In the genomic region with DNA sequence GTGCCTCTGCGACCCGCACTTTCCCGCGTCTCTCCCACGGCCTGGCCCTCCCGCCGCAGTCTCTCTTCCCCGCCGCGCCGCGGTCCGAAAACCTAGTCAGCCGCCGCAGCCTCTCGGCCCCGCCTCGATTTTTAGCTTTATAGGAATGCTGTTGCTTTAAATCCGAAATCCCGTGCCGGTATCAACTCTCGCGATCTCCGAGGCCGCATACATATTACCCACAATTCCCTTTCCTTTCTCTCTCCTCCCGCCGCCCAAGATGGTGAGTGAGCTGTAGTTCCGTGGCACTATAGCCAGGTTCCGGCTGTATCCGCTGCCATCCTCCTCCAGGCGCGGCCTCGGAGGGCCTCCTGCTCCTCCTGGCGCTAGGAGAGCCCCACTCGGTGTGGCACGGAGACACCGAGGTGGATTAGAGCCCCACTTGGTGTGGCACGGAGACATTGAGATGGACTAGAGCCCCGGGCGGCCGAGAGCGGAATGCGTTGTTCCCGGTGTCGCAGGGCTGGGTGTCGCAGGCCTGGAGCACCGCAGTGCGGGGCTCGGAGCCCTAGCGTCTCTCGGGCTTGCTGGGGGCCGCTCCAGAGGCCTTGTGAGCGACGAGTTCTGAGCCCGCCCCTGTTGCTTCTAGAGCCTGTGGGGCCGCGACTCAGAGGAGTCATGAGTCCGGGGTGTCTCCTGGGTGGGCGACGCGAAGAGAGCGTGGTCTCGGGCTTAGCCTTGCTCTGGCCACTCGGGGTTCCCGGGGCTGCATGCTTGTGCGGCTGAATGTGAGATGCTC, we compare ENCODE assay signal across 8 cellular contexts. TPM values are rescaled to one million over a fixed set of nuclear protein-coding genes. Genes with fewer than 3 reads are reported as not detected.
A peak's percentile ranks its signal among the peaks of the same experiment; 100 is the strongest.
DNase-seq lines count a peak whose midpoint lies in the region; ATAC-seq, FAIRE-seq and TF ChIP-seq lines count a peak whose summit lies in the region.

Gene MED22, minus strand, starts transcription at position 147 of the 778 bp plus-strand sequence. CDS start 1,469 bp downstream, outside the sequence.
Gene RPL7A, plus strand, starts transcription at position 234 of the 778 bp plus-strand sequence. Its CDS starts 26 bp downstream, at position 260.

- peak within 1 kb of the TSS; percentile 60 for H2AFZ ChIP-seq in mesenchymal stem cell (ENCODE audit: low read depth, low read length)

- peak within 1 kb of the TSS; percentile 85 for H3K27ac Mint-ChIP-seq in CD4-positive, alpha-beta T cell
- H3K27ac Mint-ChIP-seq in effector memory CD8-positive, alpha-beta T cell, result peak within 1 kb of the TSS; percentile 98 to 99

- H3K4me3 ChIP-seq in mesenchymal stem cell (ENCODE audit: insufficient read depth in 1 of 2, low read depth in 1 of 2, low read length in 2 of 2), result peak within 1 kb of the TSS; percentile 80 to 99

- H3K4me1 Mint-ChIP-seq in CD4-positive, alpha-beta T cell (ENCODE audit: low read depth), result peaks cover 39% of the 10 kb centered on the region
- peaks cover 32 to 34% of the 10 kb centered on the region in 2 donors for H3K4me1 Mint-ChIP-seq in effector memory CD8-positive, alpha-beta T cell (ENCODE audit: low read depth in 2 of 2)

- peaks cover 19% of the 10 kb centered on the region for H3K4me1 ChIP-seq in mesenchymal stem cell (ENCODE audit: control insufficient read depth, insufficient read depth, low read depth, low read length)

- no peaks in the 10 kb centered on the region for H3K9me3 Mint-ChIP-seq in CD4-positive, alpha-beta T cell
- no peaks in the 10 kb centered on the region for H3K9me3 Mint-ChIP-seq in effector memory CD8-positive, alpha-beta T cell

- H2BK12ac ChIP-seq in mesenchymal stem cell (ENCODE audit: low read length in 2 of 2), result no peak within 1 kb of the TSS

- peak within 1 kb of the TSS in 1 of 2 experiments; percentile 93 for H3K14ac ChIP-seq in mesenchymal stem cell (ENCODE audit: low read length in 2 of 2)

- peak within 1 kb of the TSS; percentile 64 for H4K8ac ChIP-seq in mesenchymal stem cell (ENCODE audit: low read length)

- peak within 1 kb of the TSS; percentile 96 for H3K4me3 Mint-ChIP-seq in CD4-positive, alpha-beta T cell
- peak within 1 kb of the TSS; percentile 92 to 99 for H3K4me3 Mint-ChIP-seq in effector memory CD8-positive, alpha-beta T cell

- POLR2A ChIA-PET in CD4-positive, alpha-beta T cell (lab: Charles Lee), result interaction anchor here (1.0 to 3.1 kb wide), 12 partner anchors 8 to 318 kb away, joined by 3 to 45 read pairs (median 10); partner anchors contain the start of genes GTF3C5, STKLD1, SURF1 and SURF2

- H2BK120ac ChIP-seq in mesenchymal stem cell (ENCODE audit: low read depth, low read length), result peak within 1 kb of the TSS; percentile 65

- H3K23ac ChIP-seq in mesenchymal stem cell (ENCODE audit: low read length in 2 of 2), result peak within 1 kb of the TSS in 1 of 2 experiments; percentile 90

- peak within 1 kb of the TSS; percentile 84 for H3K27ac ChIP-seq in CD4-positive, alpha-beta T cell (ENCODE audit: low read depth, low read length)
- H3K27ac ChIP-seq in mesenchymal stem cell (ENCODE audit: low read length, poor library complexity, severe bottlenecking), result peak within 1 kb of the TSS; percentile 80

- H3K4ac ChIP-seq in mesenchymal stem cell (ENCODE audit: low read depth in 1 of 2, low read length in 2 of 2), result peak within 1 kb of the TSS; percentile 42 to 71

- peak; percentile 83 to 92 (median 86) for DNase-seq in CD4-positive, alpha-beta T cell
- DNase-seq in HTR-8/SVneo (ENCODE audit: insufficient read length, low spot score) (peak; percentile 88), NOMO-1 treated with DMSO at 0.1 percent for 48 hours (lab: John Stamatoyannopoulos, UW; ENCODE audit: unreplicated experiment) (peak; percentile 94), mesenchymal stem cell (peak; percentile 97)
- DNase-seq in activated CD8-positive, alpha-beta memory T cell treated with anti-CD3 and anti-CD28 coated beads for 4 hours (ENCODE audit: low read depth in 2 of 2), result peak; percentile 83 to 88
- DNase-seq in effector memory CD8-positive, alpha-beta T cell, result peak; percentile 86 to 91 (median 88)
- peak; percentile 78 for DNase-seq in stimulated activated CD8-positive, alpha-beta memory T cell treated with anti-CD3 and anti-CD28 coated beads, Interleukin-12 subunit alpha, Interleukin-12 subunit beta, amount 100 ng/mL, for 24 hours (ENCODE audit: extremely low read depth)

- H3K27me3 Mint-ChIP-seq in CD4-positive, alpha-beta T cell, result no peaks in the 10 kb centered on the region
- no peaks in the 10 kb centered on the region for H3K27me3 Mint-ChIP-seq in effector memory CD8-positive, alpha-beta T cell

- H2AK5ac ChIP-seq in mesenchymal stem cell (ENCODE audit: low read length, severe bottlenecking), result peak within 1 kb of the TSS; percentile 7

- peak within 1 kb of the TSS; percentile 93 for H2BK5ac ChIP-seq in mesenchymal stem cell (ENCODE audit: low read depth, low read length, poor library complexity, severe bottlenecking)

- H3K79me1 ChIP-seq in mesenchymal stem cell (replicated peaks; ENCODE audit: low read length, poor library complexity, severe bottlenecking), result peaks cover 33% of the 10 kb centered on the region

- CTCF ChIA-PET in CD4-positive, alpha-beta T cell (lab: Charles Lee), result interaction anchor here (0.8 to 2.8 kb wide), 6 partner anchors 23 to 326 kb away, joined by 3 to 11 read pairs (median 3); no protein-coding TSS in a partner anchor

- H3K36me3 ChIP-seq in mesenchymal stem cell (ENCODE audit: control insufficient read depth in 1 of 2, insufficient read depth in 2 of 2, low read depth in 1 of 2, low read length in 2 of 2), result peaks cover 70 to 74% of the 10 kb centered on the region in 2 experiments

- no peaks in the 10 kb centered on the region for H3K9me3 ChIP-seq in CD4-positive, alpha-beta T cell (ENCODE audit: control insufficient read depth, low read length)
- no peaks in the 10 kb centered on the region for H3K9me3 ChIP-seq in mesenchymal stem cell (ENCODE audit: control insufficient read depth, low read length)

- TF ChIP-seq CTCF in CD4-positive, alpha-beta T cell (IDR thresholded peaks at IDR 0.05), result no peak

- ATAC-seq in CD4-positive, alpha-beta T cell (ENCODE audit: poor library complexity), result peak; percentile 90
- peak; percentile 69 for ATAC-seq in GM19463 (IDR thresholded peaks at IDR 0.05; ENCODE audit: unreplicated experiment)
- ATAC-seq in effector memory CD8-positive, alpha-beta T cell (replicated peaks), result peak; percentile 89

- WGBS in mesenchymal stem cell, result under 1% methylated on average over 66 of the region's 66 CpGs

- peak within 1 kb of the TSS; percentile 77 for H3K4me2 ChIP-seq in mesenchymal stem cell (ENCODE audit: low read length, poor library complexity, severe bottlenecking)

- H3K27me3 ChIP-seq in CD4-positive, alpha-beta T cell (ENCODE audit: control insufficient read depth, insufficient read depth, low read length), result no peaks in the 10 kb centered on the region
- H3K27me3 ChIP-seq in mesenchymal stem cell (ENCODE audit: control insufficient read depth in 1 of 2, insufficient read depth in 1 of 2, low read length in 2 of 2), result no peaks in the 10 kb centered on the region

- H3K18ac ChIP-seq in mesenchymal stem cell (ENCODE audit: low read depth in 1 of 2, low read length in 2 of 2), result peak within 1 kb of the TSS; percentile 62 to 91

- intact Hi-C loops in CD4-positive, alpha-beta T cell (cut with DNase I, micrococcal nuclease), result loop anchor here (1.0 to 10.0 kb wide), 6 partner anchors 8 to 943 kb away; partner anchors contain the start of genes SURF6 (in 2 of the 2), GTF3C5 (in 1 of the 2), REXO4 (in 1 of the 2) and SURF1 (in 1 of the 2)

- peaks cover 78% of the 10 kb centered on the region for H3K36me3 Mint-ChIP-seq in CD4-positive, alpha-beta T cell (ENCODE audit: low read depth)
- peaks cover 75% of the 10 kb centered on the region for H3K36me3 Mint-ChIP-seq in effector memory CD8-positive, alpha-beta T cell (ENCODE audit: insufficient read depth)

- peak within 1 kb of the TSS; percentile 47 for H4K91ac ChIP-seq in mesenchymal stem cell (ENCODE audit: low read length)

- peak within 1 kb of the TSS; percentile 100 for H3K9ac ChIP-seq in mesenchymal stem cell (ENCODE audit: low read length)

- H2BK15ac ChIP-seq in mesenchymal stem cell (ENCODE audit: low read depth, poor library complexity, severe bottlenecking), result no peak within 1 kb of the TSS

- FAIRE-seq in HTR-8/SVneo (lab: Jason Lieb, UNC), result no peak

RNA-seq across cellular contexts. Expression of gene MED22, which starts in this region (rescaled TPM):
- 10 to 100 TPM; 15.7 to 18.0 TPM for total RNA-seq in CD4-positive, alpha-beta T cell
- 17.8 TPM for polyA plus RNA-seq in mesenchymal stem cell (2013, experiment 1 of 2)
- polyA plus RNA-seq in mesenchymal stem cell (2013, experiment 2 of 2), result 17.7 TPM

RNA-seq across cellular contexts. Expression of gene RPL7A, which starts in this region (rescaled TPM):
- 1,000 to 10,000 TPM; 2,613 to 2,686 TPM for total RNA-seq in CD4-positive, alpha-beta T cell
- polyA plus RNA-seq in mesenchymal stem cell (2013, experiment 1 of 2), result 1,924 TPM
- polyA plus RNA-seq in mesenchymal stem cell (2013, experiment 2 of 2), result 1,950 TPM

Comparison
In these comparisons a context has a peak if more than half of its experiments do, and no peak if none do; other contexts are left out.
1. Peak in every context shown above with its lines: DNase-seq, ATAC-seq, H3K4me3 ChIP-seq and H3K27ac ChIP-seq.